10 cellular contexts compared by ENCODE assay signal in genomic region chr19:2027361-2027760, GRCh38. TPM values are rescaled to one million over a fixed set of nuclear protein-coding genes. Genes with fewer than 3 reads are reported as not detected.
A peak's percentile ranks its signal among the peaks of the same experiment; 100 is the strongest.
DNase-seq lines count a peak whose midpoint lies in the region; ATAC-seq and TF ChIP-seq lines count a peak whose summit lies in the region.
"Had no signal": no experiment of that assay in that cellular context is flagged by ENCODE, and none has a peak within 500 bp of the region (broad histone marks: within the 10 kb centered on the region; RNA-seq: fewer than 3 reads in every experiment).

No MANE protein-coding gene starts in this region.

- peak; percentile 45 for ATAC-seq in omental fat pad (ENCODE audit: low FRiP score)

- H3K4me3 ChIP-seq in choroid plexus epithelial cell (ENCODE audit: low read depth, low read length) (no peak overlapping the region), coronary artery (no peak overlapping the region)

- H3K27ac Mint-ChIP-seq in nephron progenitor cell: no peak overlapping the region
- no peak overlapping the region for H3K27ac Mint-ChIP-seq in activated T-helper 2 cell treated with anti-CD3 and anti-CD28 coated beads, Interferon-gamma antibody, Interleukin-2, Interleukin-4, amounts not matched to agents 10 μg/mL and 5 μg/mL and 100 μg/mL, durations not matched to agents 14 hours and 24 hours and 36 hours
- H3K27ac Mint-ChIP-seq: CD4-positive, CD25-positive, alpha-beta regulatory T cell had no signal

- peaks cover 25% of the 10 kb centered on the region for H3K9me3 Mint-ChIP-seq in nephron progenitor cell
- H3K9me3 Mint-ChIP-seq in activated T-helper 2 cell treated with anti-CD3 and anti-CD28 coated beads, Interferon-gamma antibody, Interleukin-2, Interleukin-4, amounts not matched to agents 10 μg/mL and 5 μg/mL and 100 μg/mL, durations not matched to agents 14 hours and 24 hours and 36 hours: peaks cover 10% of the 10 kb centered on the region

- H3K27ac ChIP-seq in coronary artery: peak overlapping the region in 1 of 2 donors; percentile 68

- intact Hi-C loops in activated T-helper 2 cell treated with anti-CD3 and anti-CD28 coated beads, Interferon-gamma antibody, Interleukin-2, Interleukin-4, amounts not matched to agents 10 μg/mL and 5 μg/mL and 100 μg/mL, durations not matched to agents 14 hours and 24 hours and 36 hours (cut with micrococcal nuclease): no loop called here

- H3K27me3 Mint-ChIP-seq in nephron progenitor cell (ENCODE audit: low read depth, poor library complexity): peaks cover 3% of the 10 kb centered on the region
- peaks cover 2% of the 10 kb centered on the region for H3K27me3 Mint-ChIP-seq in activated T-helper 2 cell treated with anti-CD3 and anti-CD28 coated beads, Interferon-gamma antibody, Interleukin-2, Interleukin-4, amounts not matched to agents 10 μg/mL and 5 μg/mL and 100 μg/mL, durations not matched to agents 14 hours and 24 hours and 36 hours (ENCODE audit: low read depth)
- H3K27me3 Mint-ChIP-seq: CD4-positive, CD25-positive, alpha-beta regulatory T cell had no signal

- H3K36me3 Mint-ChIP-seq in nephron progenitor cell (ENCODE audit: low read depth): no peaks in the 10 kb centered on the region
- H3K36me3 Mint-ChIP-seq in activated T-helper 2 cell treated with anti-CD3 and anti-CD28 coated beads, Interferon-gamma antibody, Interleukin-2, Interleukin-4, amounts not matched to agents 10 μg/mL and 5 μg/mL and 100 μg/mL, durations not matched to agents 14 hours and 24 hours and 36 hours (ENCODE audit: low read depth): no peaks in the 10 kb centered on the region
- H3K36me3 Mint-ChIP-seq: CD4-positive, CD25-positive, alpha-beta regulatory T cell had no signal

- H3K4me1 Mint-ChIP-seq in nephron progenitor cell: peaks cover 4% of the 10 kb centered on the region
- H3K4me1 Mint-ChIP-seq in activated T-helper 2 cell treated with anti-CD3 and anti-CD28 coated beads, Interferon-gamma antibody, Interleukin-2, Interleukin-4, amounts not matched to agents 10 μg/mL and 5 μg/mL and 100 μg/mL, durations not matched to agents 14 hours and 24 hours and 36 hours (ENCODE audit: low read depth): peaks cover 7% of the 10 kb centered on the region

- no peak overlapping the region for H3K4me3 Mint-ChIP-seq in nephron progenitor cell
- no peak overlapping the region for H3K4me3 Mint-ChIP-seq in activated T-helper 2 cell treated with anti-CD3 and anti-CD28 coated beads, Interferon-gamma antibody, Interleukin-2, Interleukin-4, amounts not matched to agents 10 μg/mL and 5 μg/mL and 100 μg/mL, durations not matched to agents 14 hours and 24 hours and 36 hours (ENCODE audit: low read depth)

- peak; percentile 37 for DNase-seq in EL
- peak; percentile 30 for DNase-seq in MV-4-11 (lab: John Stamatoyannopoulos, UW)
- DNase-seq in choroid plexus epithelial cell (ENCODE audit: low read depth): peak; percentile 82
- DNase-seq in omental fat pad (ENCODE audit: low spot score): no peak
- no peak for DNase-seq in nephron progenitor cell
- no peak for DNase-seq in coronary artery (ENCODE audit: low spot score)
- DNase-seq in NCI-H446 (lab: John Stamatoyannopoulos, UW): no peak
- no peak for DNase-seq in activated T-helper 2 cell treated with anti-CD3 and anti-CD28 coated beads, Interferon-gamma antibody, Interleukin-2, Interleukin-4, amounts not matched to agents 10 μg/mL and 5 μg/mL and 100 μg/mL, durations not matched to agents 14 hours and 24 hours and 36 hours (ENCODE audit: low spot score)
- DNase-seq: activated CD4-positive, alpha-beta T cell treated with anti-CD3 and anti-CD28 coated beads for 48 hours; CD4-positive, CD25-positive, alpha-beta regulatory T cell had no signal

- TF ChIP-seq CTCF in choroid plexus epithelial cell (conservative IDR thresholded peaks at IDR 0.05; ENCODE audit: low read depth, low read length) (peak; percentile 20), omental fat pad (IDR thresholded peaks at IDR 0.05) (no peak), nephron progenitor cell (IDR thresholded peaks at IDR 0.05) (no peak), coronary artery (IDR thresholded peaks at IDR 0.05) (no peak)

RNA-seq across cellular contexts. Expression of gene BTBD2, which starts 11.8 kb away (rescaled TPM):
- 10 to 100 TPM; 37.1 to 58.3 (median 52.8) TPM for total RNA-seq in omental fat pad
- 41.3 and 47.0 TPM in 2 replicates for total RNA-seq in activated T-helper 2 cell treated with anti-CD3 and anti-CD28 coated beads, Interferon-gamma antibody, Interleukin-2, Interleukin-4, amounts not matched to agents 10 μg/mL and 5 μg/mL and 100 μg/mL, durations not matched to agents 14 hours and 24 hours and 36 hours

RNA-seq across cellular contexts. Expression of gene MKNK2, which starts 23.7 kb away (rescaled TPM):
- 100 to 1,000 TPM; 133 to 232 (median 178) TPM for total RNA-seq in omental fat pad
- total RNA-seq in activated T-helper 2 cell treated with anti-CD3 and anti-CD28 coated beads, Interferon-gamma antibody, Interleukin-2, Interleukin-4, amounts not matched to agents 10 μg/mL and 5 μg/mL and 100 μg/mL, durations not matched to agents 14 hours and 24 hours and 36 hours: 161 and 176 TPM in 2 replicates

Comparison
In these comparisons a context has a peak if more than half of its experiments do, and no peak if none do; other contexts are left out.
1. DNase-seq: peak in EL (single experiment), MV-4-11 (single experiment) and choroid plexus epithelial cell (single experiment); none in omental fat pad (single experiment), nephron progenitor cell (single experiment), coronary artery (single experiment), NCI-H446 (0 of 2) and activated T-helper 2 cell treated with anti-CD3 and anti-CD28 coated beads, Interferon-gamma antibody, Interleukin-2, Interleukin-4, amounts not matched to agents 10 μg/mL and 5 μg/mL and 100 μg/mL, durations not matched to agents 14 hours and 24 hours and 36 hours (single experiment).